Comparison of ENCODE assay signal across 26 cellular contexts in the genomic region with DNA sequence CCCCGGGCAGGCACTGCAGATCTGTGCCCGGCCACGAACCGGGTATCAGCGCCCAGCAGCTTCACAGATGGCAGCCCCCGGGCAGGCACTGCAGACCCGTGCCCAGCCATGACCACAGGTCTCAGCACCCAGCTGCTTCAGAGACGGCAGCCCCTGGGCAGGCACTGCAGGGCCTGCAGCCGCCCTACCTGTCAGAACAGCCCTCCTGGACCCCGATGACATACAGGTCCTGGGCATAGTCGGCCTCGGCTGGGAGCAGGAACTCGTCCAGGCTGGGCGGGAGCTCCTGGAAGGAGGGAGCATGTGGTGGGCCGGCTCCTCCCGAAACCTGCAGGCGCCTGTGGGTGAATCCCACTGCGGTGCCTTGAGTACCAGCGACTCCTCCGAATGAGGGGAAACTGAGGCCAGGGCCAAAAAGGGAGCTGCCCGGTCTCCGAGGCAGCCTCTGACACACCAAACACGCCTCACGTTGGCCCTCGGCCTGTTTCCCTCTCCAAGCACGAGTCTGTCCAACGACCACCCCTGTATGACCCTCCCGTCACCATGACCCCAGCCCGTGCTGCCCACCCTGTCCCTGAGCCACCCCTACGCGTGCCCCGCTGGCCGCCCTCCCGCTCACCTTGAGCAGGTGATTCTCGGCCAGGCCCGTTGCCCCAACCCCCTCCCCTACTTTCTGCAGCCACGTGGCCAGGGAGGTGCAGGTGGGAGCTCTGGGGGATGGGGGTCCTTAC.
"Had no signal": no experiment of that assay in that cellular context is flagged by ENCODE, and none has a peak within 500 bp of the region (broad histone marks: within the 10 kb centered on the region; RNA-seq: fewer than 3 reads in every experiment).

No MANE protein-coding gene starts in this region.

- H3K36me3 ChIP-seq: ovary, uterus had no signal

- H3K9me3 ChIP-seq: left lung, lower lobe of right lung, mucosa of descending colon, ovary, right atrium auricular region, right lobe of liver, suprapubic skin, thoracic aorta, tibial artery, uterus had no signal

- DNase-seq: head of caudate nucleus; hippocampal formation; left colon; lower lobe of right lung; mammary epithelial cell; midbrain; mucosa of descending colon; naive thymus-derived CD4-positive, alpha-beta T cell; nucleus accumbens; right lobe of liver; stimulated activated CD4-positive, alpha-beta T cell treated with anti-CD3 and anti-CD28 coated beads, Interleukin-12 subunit alpha, Interleukin-12 subunit beta, amount 100 ng/mL, for 4 hours; stimulated activated CD4-positive, alpha-beta T cell treated with anti-CD3 and anti-CD28 coated beads, Interleukin-15, amount 100 ng/mL, for 24 hours; stimulated activated CD4-positive, alpha-beta T cell treated with anti-CD3 and anti-CD28 coated beads, Interleukin-2, amount 100 ng/mL, for 24 hours; stimulated activated CD4-positive, alpha-beta T cell treated with anti-CD3 and anti-CD28 coated beads, Interleukin-4, amount 100 ng/mL, for 1 hour; stimulated activated naive CD4-positive, alpha-beta T cell; tibial artery; uterus had no signal

- H3K4me3 ChIP-seq: left lung, lower lobe of right lung, mucosa of descending colon, ovary, right atrium auricular region, right lobe of liver, skin epidermis, suprapubic skin, thoracic aorta, tibial artery, uterus had no signal

- FAIRE-seq: keratinocyte had no signal

- H3K27ac ChIP-seq: left lung, lower lobe of right lung, ovary, right atrium auricular region, right lobe of liver, skin epidermis, suprapubic skin, thoracic aorta, tibial artery, uterus had no signal

- ATAC-seq: left colon; left lung; lower lobe of right lung; mucosa of descending colon; naive thymus-derived CD4-positive, alpha-beta T cell; natural killer cell treated with Interleukin-12 subunit alpha and Interleukin-12 subunit beta and Interleukin-15 and Interleukin-18, amount 100 ng/mL, for 72 hours; right lobe of liver; stimulated activated effector memory CD8-positive, alpha-beta T cell treated with anti-CD3 and anti-CD28 coated beads, Interleukin-12 subunit alpha, Interleukin-12 subunit beta, amount 100 ng/mL, for 72 hours had no signal

- H3K27me3 ChIP-seq: ovary, right atrium auricular region, right lobe of liver, suprapubic skin, tibial artery, uterus had no signal
